37 cellular contexts compared by ENCODE assay signal in the genomic region with DNA sequence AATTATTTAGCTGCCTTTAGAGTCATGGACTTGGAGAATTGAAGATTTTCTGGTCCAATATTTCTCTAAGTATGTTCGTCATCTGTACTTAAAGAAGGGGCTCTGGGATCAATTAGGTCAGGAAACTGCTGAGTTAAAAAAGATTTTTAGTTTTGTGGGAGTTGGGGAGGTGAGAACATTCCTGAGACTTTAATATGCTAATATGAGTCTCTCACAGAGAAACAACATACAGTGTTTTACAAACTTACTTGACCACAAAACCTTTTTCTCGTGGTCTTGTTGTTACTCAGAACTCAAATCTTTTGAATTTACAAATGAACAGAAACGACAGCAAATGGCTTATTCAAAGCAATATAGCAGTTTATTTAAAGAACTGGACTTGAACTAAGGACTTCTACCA.
DNase-seq lines count a peak whose midpoint lies in the region; ATAC-seq, FAIRE-seq and TF ChIP-seq lines count a peak whose summit lies in the region.
"Had no signal": no experiment of that assay in that cellular context is flagged by ENCODE, and none has a peak within 500 bp of the region (broad histone marks: within the 10 kb centered on the region; RNA-seq: fewer than 3 reads in every experiment).

No MANE protein-coding gene starts in this region.

- H3K4me3 Mint-ChIP-seq in astrocyte (ENCODE audit: unreplicated experiment) (no peak overlapping the region), mesothelial cell of epicardium (no peak overlapping the region)
- H3K4me3 Mint-ChIP-seq: activated CD8-positive, alpha-beta memory T cell treated with anti-CD3 and anti-CD28 coated beads, Interleukin-2, amount 10 ng/mL, durations not matched to agents 7 days and 5 days; activated T-cell treated with anti-CD3 and anti-CD28 coated beads, Interleukin-2, amount 50 U/mL, for 72 hours; CD4-positive, alpha-beta T cell; immature natural killer cell; naive thymus-derived CD4-positive, alpha-beta T cell had no signal

- peaks cover 17% of the 10 kb centered on the region for H3K4me1 Mint-ChIP-seq in astrocyte (ENCODE audit: low read depth, unreplicated experiment)
- H3K4me1 Mint-ChIP-seq in mesothelial cell of epicardium: peaks cover 24% of the 10 kb centered on the region
- H3K4me1 Mint-ChIP-seq: activated CD8-positive, alpha-beta memory T cell treated with anti-CD3 and anti-CD28 coated beads, Interleukin-2, amount 10 ng/mL, durations not matched to agents 7 days and 5 days; immature natural killer cell; naive thymus-derived CD4-positive, alpha-beta T cell had no signal

- H3K4me1 ChIP-seq in HUES6 (ENCODE audit: control insufficient read depth, insufficient read depth, low read length) (peaks cover 37% of the 10 kb centered on the region), astrocyte (ENCODE audit: insufficient read depth, low read length) (no peaks in the 10 kb centered on the region)
- H3K4me1 ChIP-seq: adrenal gland, foreskin keratinocyte, Peyer's patch, uterus had no signal

- TF ChIP-seq CTCF in astrocyte (IDR thresholded peaks at IDR 0.05; ENCODE audit: insufficient read depth, low read depth, low read length) (no peak), mesothelial cell of epicardium (IDR thresholded peaks at IDR 0.05; ENCODE audit: unreplicated experiment) (no peak)

- H4K20me1 ChIP-seq in astrocyte (ENCODE audit: insufficient read depth, low read length): no peaks in the 10 kb centered on the region

- H3K79me2 ChIP-seq in astrocyte (ENCODE audit: insufficient read depth, low read length): no peaks in the 10 kb centered on the region

- no peak overlapping the region for H2AFZ ChIP-seq in astrocyte (ENCODE audit: low read depth, low read length)

- H3K27ac ChIP-seq in HUES6 (ENCODE audit: low read depth, low read length) (peak overlapping the region; percentile 73), astrocyte (ENCODE audit: low read depth, low read length) (no peak overlapping the region)
- H3K27ac ChIP-seq: adrenal gland, foreskin keratinocyte, Peyer's patch, uterus, VCaP had no signal

- no peaks in the 10 kb centered on the region for H3K9me3 Mint-ChIP-seq in astrocyte (ENCODE audit: unreplicated experiment)
- no peaks in the 10 kb centered on the region for H3K9me3 Mint-ChIP-seq in mesothelial cell of epicardium
- H3K9me3 Mint-ChIP-seq: activated T-cell treated with anti-CD3 and anti-CD28 coated beads, Interleukin-2, amount 50 U/mL, for 72 hours; CD4-positive, alpha-beta T cell; immature natural killer cell had no signal

- peak; percentile 5 for DNase-seq in ELR (ENCODE audit: low read depth)
- DNase-seq in astrocyte (ENCODE audit: low read depth): peak; percentile 4
- DNase-seq in mesothelial cell of epicardium (ENCODE audit: low spot score in 2 of 2, unreplicated experiment in 2 of 2): no peak
- DNase-seq in NCI-H2081 treated with DMSO at 0.1 percent for 48 hours (lab: John Stamatoyannopoulos, UW): no peak
- no peak for DNase-seq in superior temporal gyrus (ENCODE audit: extremely low spot score)
- DNase-seq: activated CD8-positive, alpha-beta memory T cell treated with anti-CD3 and anti-CD28 coated beads, Interleukin-2, amount 10 ng/mL, durations not matched to agents 7 days and 5 days; activated naive CD4-positive, alpha-beta T cell treated with Interleukin-2 at 50 U/mL for 16 hours; activated T-cell treated with anti-CD3 and anti-CD28 coated beads, Interleukin-2, amount 50 U/mL, for 72 hours; adrenal gland; AML-193; CD4-positive, alpha-beta T cell; effector memory CD4-positive, alpha-beta T cell; foreskin keratinocyte; immature natural killer cell; Kasumi-1; midbrain; naive thymus-derived CD4-positive, alpha-beta T cell; NCI-H1092 treated with DMSO at 0.1 percent for 48 hours; NCI-H187 treated with DMSO at 0.1 percent for 48 hours; NCI-H526; Peyer's patch; SHP77 treated with DMSO at 0.1 percent for 48 hours; stimulated activated naive CD8-positive, alpha-beta T cell treated with anti-CD3 and anti-CD28 coated beads, Interleukin-15, Interleukin-2, amounts not matched to agents 100 U/mL and 50 U/mL, for 24 hours; SW 1271; T-helper 9 cell; uterus had no signal

- peaks cover 11% of the 10 kb centered on the region for H3K36me3 ChIP-seq in HUES6 (ENCODE audit: control insufficient read depth, insufficient read depth, low read length)
- no peaks in the 10 kb centered on the region for H3K36me3 ChIP-seq in astrocyte (ENCODE audit: insufficient read depth, low read length)
- H3K36me3 ChIP-seq: adrenal gland, Peyer's patch, uterus had no signal

- no peaks in the 10 kb centered on the region for H3K9me3 ChIP-seq in HUES6 (ENCODE audit: control insufficient read depth, insufficient read depth, low read depth, low read length)
- no peaks in the 10 kb centered on the region for H3K9me3 ChIP-seq in astrocyte (ENCODE audit: insufficient read depth, low read depth, low read length)
- H3K9me3 ChIP-seq: adrenal gland, HAP-1, Peyer's patch, uterus had no signal

- H3K27me3 Mint-ChIP-seq in astrocyte (ENCODE audit: low read depth, unreplicated experiment): no peaks in the 10 kb centered on the region
- H3K27me3 Mint-ChIP-seq in mesothelial cell of epicardium (ENCODE audit: low read depth): no peaks in the 10 kb centered on the region

- H3K4me3 ChIP-seq in HUES6 (ENCODE audit: low read depth, low read length) (peak overlapping the region; percentile 21), astrocyte (ENCODE audit: insufficient read depth, low read depth, low read length) (no peak overlapping the region)
- H3K4me3 ChIP-seq: adrenal gland, HAP-1, Peyer's patch, uterus had no signal

- ATAC-seq in GM19328 (IDR thresholded peaks at IDR 0.05; ENCODE audit: unreplicated experiment): no peak
- no peak for ATAC-seq in HG03139 (IDR thresholded peaks at IDR 0.05; ENCODE audit: unreplicated experiment)
- ATAC-seq: activated CD8-positive, alpha-beta memory T cell treated with anti-CD3 and anti-CD28 coated beads, Interleukin-2, amount 10 ng/mL, durations not matched to agents 7 days and 5 days; activated T-cell treated with anti-CD3 and anti-CD28 coated beads, Interleukin-2, amount 50 U/mL, for 72 hours; esophagus mucosa; foreskin keratinocyte; naive thymus-derived CD4-positive, alpha-beta T cell; stimulated activated naive CD8-positive, alpha-beta T cell treated with anti-CD3 and anti-CD28 coated beads, Interleukin-15, Interleukin-2, amounts not matched to agents 100 U/mL and 50 U/mL, for 24 hours had no signal

- no peaks in the 10 kb centered on the region for H3K27me3 ChIP-seq in HUES6 (ENCODE audit: control insufficient read depth, insufficient read depth, low read length)
- no peaks in the 10 kb centered on the region for H3K27me3 ChIP-seq in astrocyte (ENCODE audit: insufficient read depth, low read length)
- H3K27me3 ChIP-seq: Peyer's patch had no signal

- no peak for FAIRE-seq in astrocyte (lab: Jason Lieb, UNC)
- FAIRE-seq: A204.1, bronchial epithelial cell, colon, D721Med, GM12892 had no signal

- H3K9ac ChIP-seq in HUES6 (ENCODE audit: low read length) (no peak overlapping the region), astrocyte (ENCODE audit: low read length) (no peak overlapping the region)

- H3K27ac Mint-ChIP-seq in astrocyte (ENCODE audit: unreplicated experiment): no peak overlapping the region
- peak overlapping the region; percentile 82 for H3K27ac Mint-ChIP-seq in mesothelial cell of epicardium
- H3K27ac Mint-ChIP-seq: activated CD8-positive, alpha-beta memory T cell treated with anti-CD3 and anti-CD28 coated beads, Interleukin-2, amount 10 ng/mL, durations not matched to agents 7 days and 5 days; activated T-cell treated with anti-CD3 and anti-CD28 coated beads, Interleukin-2, amount 50 U/mL, for 72 hours; CD4-positive, alpha-beta T cell; immature natural killer cell; naive thymus-derived CD4-positive, alpha-beta T cell had no signal

- H3K36me3 Mint-ChIP-seq in astrocyte (ENCODE audit: low read depth, unreplicated experiment) (no peaks in the 10 kb centered on the region), mesothelial cell of epicardium (peaks cover 2% of the 10 kb centered on the region)
- H3K36me3 Mint-ChIP-seq: activated CD8-positive, alpha-beta memory T cell treated with anti-CD3 and anti-CD28 coated beads, Interleukin-2, amount 10 ng/mL, durations not matched to agents 7 days and 5 days; immature natural killer cell had no signal

- no peak overlapping the region for H3K4me2 ChIP-seq in astrocyte (ENCODE audit: low read length)

Comparison
In these comparisons a context has a peak if more than half of its experiments do, and no peak if none do; other contexts are left out.
1. DNase-seq: peak in ELR (single experiment) and astrocyte (single experiment); none in mesothelial cell of epicardium (0 of 2), NCI-H2081 treated with DMSO at 0.1 percent for 48 hours (single experiment) and superior temporal gyrus (single experiment).